In genomic region chr2:42788882-42789281, GRCh38 we compare ENCODE assay signal across 21 cellular contexts. TPM values are rescaled to one million over a fixed set of nuclear protein-coding genes. Genes with fewer than 3 reads are reported as not detected.
DNase-seq lines count a peak whose midpoint lies in the region; ATAC-seq and TF ChIP-seq lines count a peak whose summit lies in the region.
"Had no signal": no experiment of that assay in that cellular context is flagged by ENCODE, and none has a peak within 500 bp of the region (broad histone marks: within the 10 kb centered on the region; RNA-seq: fewer than 3 reads in every experiment).

No MANE protein-coding gene starts in this region.

- CTCF ChIA-PET in activated CD8-positive, alpha-beta memory T cell treated with anti-CD3 and anti-CD28 coated beads, Interleukin-2, amount 10 ng/mL, durations not matched to agents 7 days and 5 days (lab: Charles Lee), result interaction anchor here (1.3 kb wide), 1 partner anchor 12 kb away, joined by 3 read pairs; no protein-coding TSS in a partner anchor

- ATAC-seq in activated CD8-positive, alpha-beta memory T cell treated with anti-CD3 and anti-CD28 coated beads, Interleukin-2, amount 10 ng/mL, durations not matched to agents 7 days and 5 days, result no peak
- ATAC-seq in HG03565 (IDR thresholded peaks at IDR 0.05; ENCODE audit: unreplicated experiment) (no peak), HG03135 (IDR thresholded peaks at IDR 0.05; ENCODE audit: unreplicated experiment) (no peak)

- TF ChIP-seq CTCF in neural progenitor cell (IDR thresholded peaks at IDR 0.05) (no peak), vagina (IDR thresholded peaks at IDR 0.05) (no peak)

- H3K36me3 ChIP-seq in neural progenitor cell (no peaks in the 10 kb centered on the region), vagina (no peaks in the 10 kb centered on the region)
- H3K36me3 ChIP-seq: MG63 had no signal

- no peak overlapping the region for H3K9ac ChIP-seq in neural progenitor cell

- H3K27me3 ChIP-seq in neural progenitor cell (peaks cover 33% of the 10 kb centered on the region), vagina (no peaks in the 10 kb centered on the region)
- H3K27me3 ChIP-seq: MG63 had no signal

- no peak overlapping the region for H3K4me3 Mint-ChIP-seq in activated CD8-positive, alpha-beta memory T cell treated with anti-CD3 and anti-CD28 coated beads, Interleukin-2, amount 10 ng/mL, durations not matched to agents 7 days and 5 days
- H3K4me3 Mint-ChIP-seq in neural progenitor cell, result peak overlapping the region; percentile 39
- H3K4me3 Mint-ChIP-seq: CD14-positive monocyte had no signal

- H3K36me3 Mint-ChIP-seq in activated CD8-positive, alpha-beta memory T cell treated with anti-CD3 and anti-CD28 coated beads, Interleukin-2, amount 10 ng/mL, durations not matched to agents 7 days and 5 days, result peaks cover 2% of the 10 kb centered on the region
- H3K36me3 Mint-ChIP-seq in neural progenitor cell, result peaks cover 9% of the 10 kb centered on the region

- peaks cover 19% of the 10 kb centered on the region for H3K4me1 ChIP-seq in neural progenitor cell
- peaks cover 15% of the 10 kb centered on the region for H3K4me1 ChIP-seq in vagina

- H3K27ac Mint-ChIP-seq in activated CD8-positive, alpha-beta memory T cell treated with anti-CD3 and anti-CD28 coated beads, Interleukin-2, amount 10 ng/mL, durations not matched to agents 7 days and 5 days, result no peak overlapping the region
- peak overlapping the region; percentile 94 for H3K27ac Mint-ChIP-seq in neural progenitor cell

- H3K4me1 Mint-ChIP-seq in activated CD8-positive, alpha-beta memory T cell treated with anti-CD3 and anti-CD28 coated beads, Interleukin-2, amount 10 ng/mL, durations not matched to agents 7 days and 5 days, result peaks cover 13% of the 10 kb centered on the region
- H3K4me1 Mint-ChIP-seq in neural progenitor cell, result peaks cover 40% of the 10 kb centered on the region

- no peak overlapping the region for H2AFZ ChIP-seq in neural progenitor cell (replicated peaks)

- no peaks in the 10 kb centered on the region for H3K79me2 ChIP-seq in neural progenitor cell (ENCODE audit: low read depth)

- H3K27ac ChIP-seq in neural progenitor cell, result no peak overlapping the region
- no peak overlapping the region for H3K27ac ChIP-seq in vagina
- H3K27ac ChIP-seq: RWPE1 had no signal

- H3K4me3 ChIP-seq in neural progenitor cell (no peak overlapping the region), vagina (no peak overlapping the region)
- H3K4me3 ChIP-seq: MG63 had no signal

- H4K20me1 ChIP-seq in neural progenitor cell (ENCODE audit: low read depth), result no peaks in the 10 kb centered on the region

- H3F3A ChIP-seq in neural progenitor cell (ENCODE audit: low read depth), result peaks cover 28% of the 10 kb centered on the region

- H3K4me2 ChIP-seq in neural progenitor cell, result no peak overlapping the region

- intact Hi-C loops in vagina (cut with DNase I), result no loop called here

- H3K9me3 Mint-ChIP-seq in activated CD8-positive, alpha-beta memory T cell treated with anti-CD3 and anti-CD28 coated beads, Interleukin-2, amount 10 ng/mL, durations not matched to agents 7 days and 5 days (ENCODE audit: low read depth), result no peaks in the 10 kb centered on the region
- peaks cover 6% of the 10 kb centered on the region for H3K9me3 Mint-ChIP-seq in neural progenitor cell

- no peaks in the 10 kb centered on the region for H3K9me3 ChIP-seq in neural progenitor cell (ENCODE audit: low read depth)
- H3K9me3 ChIP-seq in vagina, result no peaks in the 10 kb centered on the region
- H3K9me3 ChIP-seq: MG63 had no signal

- peak; percentile 31 for DNase-seq in activated CD8-positive, alpha-beta memory T cell treated with anti-CD3 and anti-CD28 coated beads, Interleukin-2, amount 10 ng/mL, durations not matched to agents 7 days and 5 days
- DNase-seq in activated CD8-positive, alpha-beta memory T cell treated with anti-CD3 and anti-CD28 coated beads, Interleukin-2, amount 50 U/mL, for 4 hours, result no peak
- DNase-seq in islet precursor cell, result peak; percentile 38
- DNase-seq in neural progenitor cell (ENCODE audit: low spot score), result no peak
- DNase-seq in NCI-H446 (lab: John Stamatoyannopoulos, UW), result no peak
- DNase-seq in vagina (ENCODE audit: extremely low spot score in 2 of 2), result no peak
- DNase-seq: EL, GF-D8, Kasumi-1, MG63, NCI-H1417, NCI-H187, NCI-H2107, NCI-H510A, NCI-H748 treated with DMSO at 0.1 percent for 48 hours, SHP77 treated with DMSO at 0.1 percent for 48 hours had no signal

- no peak for TF ChIP-seq POLR2A in vagina (IDR thresholded peaks at IDR 0.05)

- H3K27me3 Mint-ChIP-seq in activated CD8-positive, alpha-beta memory T cell treated with anti-CD3 and anti-CD28 coated beads, Interleukin-2, amount 10 ng/mL, durations not matched to agents 7 days and 5 days, result peaks cover 28% of the 10 kb centered on the region
- H3K27me3 Mint-ChIP-seq in neural progenitor cell (ENCODE audit: insufficient read depth, low read depth), result peaks cover 22% of the 10 kb centered on the region

RNA-seq across cellular contexts. Expression of gene HAAO, which starts 3.5 kb away (rescaled TPM):
- under 1 TPM in 1 of 2 experiments, not detected in 1; 0.56 TPM for total RNA-seq in activated CD8-positive, alpha-beta memory T cell treated with anti-CD3 and anti-CD28 coated beads, Interleukin-2, amount 10 ng/mL, durations not matched to agents 7 days and 5 days
- total RNA-seq in neural progenitor cell (ENCODE audit: low replicate concordance) (0.77 and 2.8 TPM in 2 replicates), vagina (5.9 TPM)
- total RNA-seq: H4 had no signal

RNA-seq across cellular contexts. Expression of gene OXER1, which starts 24.9 kb away (rescaled TPM):
- total RNA-seq in activated CD8-positive, alpha-beta memory T cell treated with anti-CD3 and anti-CD28 coated beads, Interleukin-2, amount 10 ng/mL, durations not matched to agents 7 days and 5 days, result under 1 TPM in 1 of 2 experiments, not detected in 1; 0.21 TPM
- total RNA-seq in neural progenitor cell (ENCODE audit: low replicate concordance) (0.62 and 0.88 TPM in 2 replicates), vagina (1.2 TPM)
- total RNA-seq: H4 had no signal

Comparison
In these comparisons a context has a peak if more than half of its experiments do, and no peak if none do; other contexts are left out.
1. DNase-seq: peak in activated CD8-positive, alpha-beta memory T cell treated with anti-CD3 and anti-CD28 coated beads, Interleukin-2, amount 10 ng/mL, durations not matched to agents 7 days and 5 days (single experiment) and islet precursor cell (single experiment); none in activated CD8-positive, alpha-beta memory T cell treated with anti-CD3 and anti-CD28 coated beads, Interleukin-2, amount 50 U/mL, for 4 hours (single experiment), neural progenitor cell (single experiment), NCI-H446 (0 of 2) and vagina (0 of 2).